Comparison of ENCODE assay signal across 21 cellular contexts in genomic region chr18:62828091-62828640, GRCh38.
DNase-seq lines count a peak whose midpoint lies in the region; ATAC-seq, FAIRE-seq and TF ChIP-seq lines count a peak whose summit lies in the region.
"Had no signal": no experiment of that assay in that cellular context is flagged by ENCODE, and none has a peak within 500 bp of the region (broad histone marks: within the 10 kb centered on the region; RNA-seq: fewer than 3 reads in every experiment).

No MANE protein-coding gene starts in this region.

- H4K8ac ChIP-seq in IMR-90 (ENCODE audit: low read depth in 2 of 2, low read length in 2 of 2): 0 out of 4 replicates have a peak overlapping the region, but pooled peaks of 1 of the 2 experiments have one; percentile 40

- H3K56ac ChIP-seq in IMR-90 (ENCODE audit: extremely low read depth, insufficient read depth, low read length): no peak overlapping the region

- no peak for TF ChIP-seq CTCF in Caco-2 (IDR thresholded peaks at IDR 0.05; ENCODE audit: insufficient read depth in 1 of 2, low read depth in 1 of 2, low read length in 1 of 2, severe bottlenecking in 1 of 2, unreplicated experiment in 1 of 2)
- no peak for TF ChIP-seq CTCF in IMR-90 (conservative IDR thresholded peaks at IDR 0.05; ENCODE audit: low read depth, low read length)
- no peak for TF ChIP-seq CTCF in astrocyte (IDR thresholded peaks at IDR 0.05; ENCODE audit: insufficient read depth, low read depth, low read length)

- H3K9me1 ChIP-seq in IMR-90 (ENCODE audit: insufficient read depth, low read length): peaks cover 3% of the 10 kb centered on the region; the same call in 1 of the 2 replicates

- H2AFZ ChIP-seq in IMR-90 (replicated peaks; ENCODE audit: low read length, poor library complexity) (no peak overlapping the region), astrocyte (ENCODE audit: low read depth, low read length) (no peak overlapping the region)
- H2AFZ ChIP-seq: PC-9 had no signal

- no peak overlapping the region for H3K4me2 ChIP-seq in IMR-90 (ENCODE audit: low read depth, low read length)
- H3K4me2 ChIP-seq in astrocyte (ENCODE audit: low read length): no peak overlapping the region
- H3K4me2 ChIP-seq: PC-9 had no signal

- H2AK9ac ChIP-seq in IMR-90 (replicated peaks; ENCODE audit: low read depth, low read length, poor library complexity): no peak overlapping the region

- TF ChIP-seq RAD21 in IMR-90 (IDR thresholded peaks at IDR 0.05; ENCODE audit: low read length): no peak

- H3K4me3 ChIP-seq in Caco-2 (ENCODE audit: low read depth, low read length) (no peak overlapping the region), IMR-90 (ENCODE audit: insufficient read depth, low read depth, low read length) (no peak overlapping the region), astrocyte (ENCODE audit: insufficient read depth, low read depth, low read length) (no peak overlapping the region)
- H3K4me3 ChIP-seq: adrenal gland, PC-9, prostate gland, tibial artery had no signal

- H3K79me2 ChIP-seq in astrocyte (ENCODE audit: insufficient read depth, low read length): peaks cover 5% of the 10 kb centered on the region

- H3K79me1 ChIP-seq in IMR-90 (ENCODE audit: low read depth in 1 of 2, low read length in 2 of 2): peaks cover 0 to 18% of the 10 kb centered on the region in 2 experiments; a peak in 3 of 4 replicates

- in situ Hi-C loops in IMR-90 (cut with MboI; ENCODE audit: low sequenced_read_pairs): no loop called here

- CTCF ChIA-PET in Caco-2 (lab: Charles Lee): no interaction called here
- CTCF ChIA-PET in IMR-90 (lab: Yijun Ruan, JAX): no interaction called here

- POLR2A ChIA-PET in Caco-2 (lab: Charles Lee): no interaction called here
- POLR2A ChIA-PET in IMR-90 (lab: Charles Lee; ENCODE audit: unreplicated experiment): no interaction called here

- H3K27ac ChIP-seq in IMR-90 (ENCODE audit: insufficient read depth, low read length) (no peak overlapping the region), astrocyte (ENCODE audit: low read depth, low read length) (no peak overlapping the region)
- H3K27ac ChIP-seq: PC-9, prostate gland had no signal

- H3K9ac ChIP-seq in IMR-90 (ENCODE audit: low read depth, low read length) (no peak overlapping the region), astrocyte (ENCODE audit: low read length) (no peak overlapping the region)

- no peak overlapping the region for H3K14ac ChIP-seq in IMR-90 (replicated peaks; ENCODE audit: low read depth, low read length)

- H3K9me3 ChIP-seq in Caco-2: no peaks in the 10 kb centered on the region
- H3K9me3 ChIP-seq in IMR-90 (ENCODE audit: control insufficient read depth, insufficient read depth, low read length): no peaks in the 10 kb centered on the region
- no peaks in the 10 kb centered on the region for H3K9me3 ChIP-seq in astrocyte (ENCODE audit: insufficient read depth, low read depth, low read length)
- H3K9me3 ChIP-seq: adrenal gland, prostate gland, tibial artery had no signal

- no peaks in the 10 kb centered on the region for H3K9me3 Mint-ChIP-seq in Caco-2 (ENCODE audit: unreplicated experiment)
- H3K9me3 Mint-ChIP-seq in astrocyte (ENCODE audit: unreplicated experiment): no peaks in the 10 kb centered on the region
- H3K9me3 Mint-ChIP-seq in memory B cell: no peaks in the 10 kb centered on the region
- H3K9me3 Mint-ChIP-seq: CD8-positive, alpha-beta memory T cell had no signal

- H3K4me1 ChIP-seq in Caco-2 (no peaks in the 10 kb centered on the region), IMR-90 (ENCODE audit: control insufficient read depth, insufficient read depth, low read length) (peaks cover 1% of the 10 kb centered on the region; the same call in 1 of the 2 replicates), astrocyte (ENCODE audit: insufficient read depth, low read length) (no peaks in the 10 kb centered on the region)
- H3K4me1 ChIP-seq: prostate gland had no signal

- no CpG with 5 or more reads among the region's 3 CpGs for whole genome bisulfite sequencing in IMR-90 (ENCODE audit: extremely low coverage in 2 of 2, insufficient read length in 1 of 2), 2 experiments

- FAIRE-seq in astrocyte (lab: Jason Lieb, UNC): no peak

- TF ChIP-seq POLR2A in IMR-90 (IDR thresholded peaks at IDR 0.05; ENCODE audit: low read depth, low read length): no peak

- H3K4me3 Mint-ChIP-seq in Caco-2 (ENCODE audit: unreplicated experiment): no peak overlapping the region
- H3K4me3 Mint-ChIP-seq in astrocyte (ENCODE audit: unreplicated experiment): no peak overlapping the region
- H3K4me3 Mint-ChIP-seq in memory B cell: no peak overlapping the region
- H3K4me3 Mint-ChIP-seq: CD8-positive, alpha-beta memory T cell; neural crest cell had no signal

- H3K4me1 Mint-ChIP-seq in Caco-2 (ENCODE audit: low read depth, unreplicated experiment) (peaks cover 8% of the 10 kb centered on the region), astrocyte (ENCODE audit: low read depth, unreplicated experiment) (peaks cover 25% of the 10 kb centered on the region), memory B cell (peaks cover 19% of the 10 kb centered on the region)

- 0 out of 2 replicates have a peak overlapping the region, but pooled peaks have one; percentile 31 for H3K23ac ChIP-seq in IMR-90 (ENCODE audit: low read depth, low read length)

- no peak overlapping the region for H4K5ac ChIP-seq in IMR-90 (ENCODE audit: low read depth, low read length)

- no peaks in the 10 kb centered on the region for H4K20me1 ChIP-seq in IMR-90 (ENCODE audit: insufficient read depth, low read length)
- peaks cover 3% of the 10 kb centered on the region for H4K20me1 ChIP-seq in astrocyte (ENCODE audit: insufficient read depth, low read length)

- no peak overlapping the region for H2BK20ac ChIP-seq in IMR-90 (ENCODE audit: low read depth, low read length)

- no peak overlapping the region for H2AK5ac ChIP-seq in IMR-90 (ENCODE audit: low read depth, low read length)

- no peak overlapping the region for H2BK5ac ChIP-seq in IMR-90 (ENCODE audit: low read depth, low read length, poor library complexity, severe bottlenecking)

- no peak for ATAC-seq in IMR-90 (ENCODE audit: low read depth)
- ATAC-seq in memory B cell (ENCODE audit: low read depth): no peak
- no peak for ATAC-seq in GM19452 (IDR thresholded peaks at IDR 0.05; ENCODE audit: unreplicated experiment)
- no peak for ATAC-seq in HG03469 (IDR thresholded peaks at IDR 0.05; ENCODE audit: unreplicated experiment)
- ATAC-seq: left cardiac atrium had no signal

- H3K18ac ChIP-seq in IMR-90 (ENCODE audit: low read depth, low read length): no peak overlapping the region

- no peak overlapping the region for H2BK15ac ChIP-seq in IMR-90 (ENCODE audit: low read depth, low read length)

- no peak overlapping the region for H3K4ac ChIP-seq in IMR-90 (ENCODE audit: low read depth, low read length)

- H2BK120ac ChIP-seq in IMR-90 (ENCODE audit: low read depth, low read length): no peak overlapping the region

- H3K27me3 ChIP-seq in Caco-2 (replicated peaks; ENCODE audit: control insufficient read depth, insufficient read depth, low read length) (no peaks in the 10 kb centered on the region), IMR-90 (ENCODE audit: control insufficient read depth, insufficient read depth, low read length) (no peaks in the 10 kb centered on the region), astrocyte (ENCODE audit: insufficient read depth, low read length) (no peaks in the 10 kb centered on the region)
- H3K27me3 ChIP-seq: adrenal gland, tibial artery had no signal

- H3K27ac Mint-ChIP-seq in Caco-2 (ENCODE audit: unreplicated experiment) (peak overlapping the region; percentile 40), astrocyte (ENCODE audit: unreplicated experiment) (no peak overlapping the region), memory B cell (peak overlapping the region; percentile 26)

- intact Hi-C loops in Caco-2 (cut with micrococcal nuclease; ENCODE audit: unreplicated experiment) (no loop called here), IMR-90 (cut with micrococcal nuclease) (no loop called here)

- H3K36me3 ChIP-seq in Caco-2 (ENCODE audit: control insufficient read depth, insufficient read depth, low read length): no peaks in the 10 kb centered on the region
- H3K36me3 ChIP-seq in IMR-90 (ENCODE audit: control insufficient read depth, insufficient read depth, low read length): 0 out of 2 replicates have a peak, but pooled peaks cover 2% of the 10 kb centered on the region
- H3K36me3 ChIP-seq in astrocyte (ENCODE audit: insufficient read depth, low read length): no peaks in the 10 kb centered on the region
- H3K36me3 ChIP-seq: adrenal gland, prostate gland had no signal

- H3K27me3 Mint-ChIP-seq in Caco-2 (ENCODE audit: insufficient read depth, unreplicated experiment) (no peaks in the 10 kb centered on the region), astrocyte (ENCODE audit: low read depth, unreplicated experiment) (no peaks in the 10 kb centered on the region), memory B cell (no peaks in the 10 kb centered on the region)
- H3K27me3 Mint-ChIP-seq: CD8-positive, alpha-beta memory T cell had no signal

- BruUV-seq in Caco-2 (replicated peaks; lab: Mats Ljungman, UMichigan) (no TSS peak), IMR-90 (replicated peaks; lab: Mats Ljungman, UMichigan) (no TSS peak)

- H3K36me3 Mint-ChIP-seq in Caco-2 (ENCODE audit: insufficient read depth, unreplicated experiment): peaks cover 12% of the 10 kb centered on the region
- H3K36me3 Mint-ChIP-seq in astrocyte (ENCODE audit: low read depth, unreplicated experiment): no peaks in the 10 kb centered on the region
- peaks cover 5% of the 10 kb centered on the region for H3K36me3 Mint-ChIP-seq in memory B cell

- dilution Hi-C loops in IMR-90 (cut with HindIII; ENCODE audit: low sequenced_read_pairs, unreplicated experiment): no loop called here

- no peak overlapping the region for H4K91ac ChIP-seq in IMR-90 (ENCODE audit: insufficient read depth, low read depth, low read length)

- DNase-seq in Caco-2 (no peak), IMR-90 (peak; percentile 41), astrocyte (ENCODE audit: low read depth) (peak; percentile 41), memory B cell (ENCODE audit: low spot score in 2 of 2) (no peak), HUDEP-2 (lab: John Stamatoyannopoulos, UW; ENCODE audit: unreplicated experiment in 76 of 76) (no peak)
- DNase-seq: activated CD4-positive, alpha-beta T cell treated with anti-CD3 and anti-CD28 coated beads for 48 hours; activated effector memory CD4-positive, alpha-beta T cell treated with Interleukin-2 at 50 U/mL for 16 hours; caudate nucleus; CD8-positive, alpha-beta memory T cell; left cardiac atrium; NCI-H748 treated with DMSO at 0.1 percent for 48 hours; PC-9; SIG-M5; stimulated activated naive CD4-positive, alpha-beta T cell; T-helper 1 cell; tibial artery had no signal

TF ChIP-seq in IMR-90, 13 proteins besides CTCF, POLR2A, EP300 and RAD21:
- TF ChIP-seq CHD1 (IDR thresholded peaks at IDR 0.05; ENCODE audit: low read depth, low read length) (no peak), MAZ (IDR thresholded peaks at IDR 0.05; ENCODE audit: borderline replicate concordance, low read depth, low read length) (no peak), BHLHE40 (IDR thresholded peaks at IDR 0.05; ENCODE audit: low read depth, low read length) (no peak), MXI1 (IDR thresholded peaks at IDR 0.05; ENCODE audit: borderline replicate concordance, low read depth, low read length) (no peak), RCOR1 (IDR thresholded peaks at IDR 0.05; ENCODE audit: insufficient replicate concordance, low read length) (no peak), NFE2L2 (IDR thresholded peaks at IDR 0.05; ENCODE audit: low read depth, low read length) (no peak)

Comparison
In these comparisons a context has a peak if more than half of its experiments do, and no peak if none do; other contexts are left out.
1. DNase-seq: peak in IMR-90 (single experiment) and astrocyte (single experiment); none in Caco-2 (0 of 2), memory B cell (0 of 2) and HUDEP-2 (0 of 76).